Comparison of ENCODE assay signal across 18 cellular contexts in the genomic region with DNA sequence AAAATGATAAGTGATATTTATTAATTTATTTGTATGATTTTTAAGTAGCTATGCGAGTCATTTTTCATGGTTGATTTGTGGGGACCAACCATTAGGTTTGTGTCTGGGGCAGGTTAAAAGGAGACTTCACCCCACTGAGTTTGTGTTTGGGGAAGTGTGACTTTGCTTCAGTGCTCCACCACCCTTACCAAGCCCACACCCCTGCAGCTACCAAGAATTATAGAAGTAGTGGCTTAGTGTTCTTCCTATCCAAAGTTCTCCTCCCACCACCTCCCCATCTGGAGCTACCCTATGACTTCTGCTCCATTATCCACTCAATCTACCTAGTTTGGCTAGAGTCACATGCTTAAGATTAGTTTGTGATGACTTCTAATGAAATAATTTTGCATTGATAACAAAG.
DNase-seq lines count a peak whose midpoint lies in the region; ATAC-seq, FAIRE-seq and TF ChIP-seq lines count a peak whose summit lies in the region.
"Had no signal": no experiment of that assay in that cellular context is flagged by ENCODE, and none has a peak within 500 bp of the region (broad histone marks: within the 10 kb centered on the region; RNA-seq: fewer than 3 reads in every experiment).

No MANE protein-coding gene starts in this region.

- H2AFZ ChIP-seq in DND-41 (ENCODE audit: low read depth, low read length), result peak overlapping the region; percentile 66; the same call in 1 of the 2 replicates
- H2AFZ ChIP-seq in K562 (ENCODE audit: low read depth, low read length), result peak overlapping the region; percentile 29
- H2AFZ ChIP-seq in mesenchymal stem cell (ENCODE audit: low read depth, low read length), result no peak overlapping the region

- H3K36me3 ChIP-seq in DND-41 (ENCODE audit: insufficient read depth, low read length) (no peaks in the 10 kb centered on the region), K562 (ENCODE audit: control insufficient read depth, insufficient read depth, low read length) (no peaks in the 10 kb centered on the region), mesenchymal stem cell (ENCODE audit: control insufficient read depth in 1 of 2, insufficient read depth in 2 of 2, low read depth in 1 of 2, low read length in 2 of 2) (no peaks in the 10 kb centered on the region)
- H3K36me3 ChIP-seq: cardiac muscle cell, MG63, prostate gland had no signal

- ATAC-seq in DND-41 (ENCODE audit: insufficient read depth, low read depth) (no peak), K562 (no peak), naive B cell (ENCODE audit: low read depth in 2 of 2) (peak; percentile 80 to 81), HG02973 (IDR thresholded peaks at IDR 0.05; ENCODE audit: unreplicated experiment) (no peak)
- ATAC-seq: activated CD8-positive, alpha-beta T cell treated with anti-CD3 and anti-CD28 coated beads, Interleukin-2, amount 10 ng/mL, durations not matched to agents 7 days and 5 days had no signal

- H2BK120ac ChIP-seq in mesenchymal stem cell (ENCODE audit: low read depth, low read length), result no peak overlapping the region

- peaks cover 54% of the 10 kb centered on the region for H3K4me1 ChIP-seq in DND-41 (ENCODE audit: insufficient read depth, low read length)
- peaks cover 0 to 25% of the 10 kb centered on the region in 2 experiments; a peak in 3 of 5 replicates for H3K4me1 ChIP-seq in K562 (replicated peaks in 1 of 2; ENCODE audit: control insufficient read depth in 2 of 2, insufficient read depth in 2 of 2, low read length in 2 of 2)
- no peaks in the 10 kb centered on the region for H3K4me1 ChIP-seq in mesenchymal stem cell (ENCODE audit: control insufficient read depth, insufficient read depth, low read depth, low read length)
- H3K4me1 ChIP-seq: prostate gland had no signal

- no peak for FAIRE-seq in K562 (lab: Jason Lieb, UNC)
- FAIRE-seq: TTC549 had no signal

- no peak overlapping the region for H3K23ac ChIP-seq in mesenchymal stem cell (ENCODE audit: low read length in 2 of 2)

- peak overlapping the region in 7 of 8 donors; percentile 39 to 81 (median 61) for H3K4me3 Mint-ChIP-seq in naive B cell
- H3K4me3 Mint-ChIP-seq: activated CD8-positive, alpha-beta T cell treated with anti-CD3 and anti-CD28 coated beads, Interleukin-2, amount 10 ng/mL, durations not matched to agents 7 days and 5 days had no signal

- no peaks in the 10 kb centered on the region for H3K27me3 Mint-ChIP-seq in naive B cell

- H3K4me1 Mint-ChIP-seq in naive B cell, result peaks cover 44 to 49% (median 47%) of the 10 kb centered on the region in 3 donors

- no peak for TF ChIP-seq EP300 in K562 (IDR thresholded peaks at IDR 0.05; ENCODE audit: low read length)

- H3K18ac ChIP-seq in mesenchymal stem cell (ENCODE audit: low read depth in 1 of 2, low read length in 2 of 2), result no peak overlapping the region

- H3K4me2 ChIP-seq in DND-41 (ENCODE audit: insufficient read depth, low read length) (no peak overlapping the region), K562 (ENCODE audit: insufficient read depth, low read length) (no peak overlapping the region), mesenchymal stem cell (ENCODE audit: low read length, poor library complexity, severe bottlenecking) (no peak overlapping the region)

- TF ChIP-seq POLR2A in K562 (conservative IDR thresholded peaks at IDR 0.05), result no peak

- H3K9me1 ChIP-seq in K562 (ENCODE audit: control insufficient read depth, insufficient read depth, low read length), result no peaks in the 10 kb centered on the region

- POLR2A ChIA-PET in K562 (lab: Yijun Ruan, JAX), result interaction anchor here (0.6 to 1.0 kb wide), 3 partner anchors 17 to 22 kb away, joined by 3 to 4 read pairs (median 3); no protein-coding TSS in a partner anchor

- no peak overlapping the region for H4K91ac ChIP-seq in mesenchymal stem cell (ENCODE audit: low read length)

- DNase-seq in DND-41, result no peak
- peak; percentile 83 for DNase-seq in NOMO-1 treated with DMSO at 0.1 percent for 48 hours (lab: John Stamatoyannopoulos, UW; ENCODE audit: unreplicated experiment)
- no peak for DNase-seq in K562 (ENCODE audit: extremely low read depth in 1 of 4, low spot score in 3 of 4)
- DNase-seq in naive B cell, result peak; percentile 42
- DNase-seq in midbrain (lab: John Stamatoyannopoulos, UW), result no peak
- no peak for DNase-seq in mesenchymal stem cell
- DNase-seq in stimulated activated CD4-positive, alpha-beta T cell treated with anti-CD3 and anti-CD28 coated beads, Interleukin-4, amount 100 ng/mL, for 1 hour, result no peak
- DNase-seq: activated CD8-positive, alpha-beta T cell treated with anti-CD3 and anti-CD28 coated beads, Interleukin-2, amount 10 ng/mL, durations not matched to agents 7 days and 5 days; effector CD4-positive, alpha-beta T cell; hippocampal formation; kidney glomerular epithelial cell; MG63; NCI-H82; stimulated activated CD4-positive, alpha-beta T cell treated with anti-CD3 and anti-CD28 coated beads, Interleukin-15, amount 100 ng/mL, for 24 hours had no signal

- CTCF ChIA-PET in K562 (lab: Yijun Ruan, JAX; ENCODE audit: low intra/inter-chr PET ratio), result no interaction called here

- no TSS peak for BruUV-seq in K562 (replicated peaks; lab: Mats Ljungman, UMichigan)

- peak overlapping the region in 1 of 6 donors; percentile 54 for H3K27ac Mint-ChIP-seq in naive B cell
- H3K27ac Mint-ChIP-seq: activated CD8-positive, alpha-beta T cell treated with anti-CD3 and anti-CD28 coated beads, Interleukin-2, amount 10 ng/mL, durations not matched to agents 7 days and 5 days had no signal

- H4K20me1 ChIP-seq in DND-41 (ENCODE audit: insufficient read depth, low read length), result no peaks in the 10 kb centered on the region
- no peaks in the 10 kb centered on the region for H4K20me1 ChIP-seq in K562 (replicated peaks; ENCODE audit: control insufficient read depth, insufficient read depth, low read length)

- no peak overlapping the region for H2BK12ac ChIP-seq in mesenchymal stem cell (ENCODE audit: low read length in 2 of 2)

- H3K27me3 ChIP-seq in DND-41 (ENCODE audit: insufficient read depth, low read length, poor library complexity) (no peaks in the 10 kb centered on the region), K562 (ENCODE audit: control insufficient read depth in 2 of 2, insufficient read depth in 2 of 2, low read length in 2 of 2) (no peaks in the 10 kb centered on the region), mesenchymal stem cell (ENCODE audit: control insufficient read depth in 1 of 2, insufficient read depth in 1 of 2, low read length in 2 of 2) (no peaks in the 10 kb centered on the region)
- H3K27me3 ChIP-seq: cardiac muscle cell, MG63 had no signal

- no peak overlapping the region for H2BK15ac ChIP-seq in mesenchymal stem cell (ENCODE audit: low read depth, poor library complexity, severe bottlenecking)

- H3K4me3 ChIP-seq in DND-41 (ENCODE audit: low read depth in 1 of 2, low read length in 2 of 2) (no peak overlapping the region), K562 (no peak overlapping the region), mesenchymal stem cell (ENCODE audit: insufficient read depth in 1 of 2, low read depth in 1 of 2, low read length in 2 of 2) (no peak overlapping the region)
- H3K4me3 ChIP-seq: cardiac muscle cell, MG63, prostate gland had no signal

- no peak overlapping the region for H2AK5ac ChIP-seq in mesenchymal stem cell (ENCODE audit: low read length, severe bottlenecking)

- H3K9me3 ChIP-seq in DND-41 (ENCODE audit: insufficient read depth, low read length, severe bottlenecking), result peaks cover 3% of the 10 kb centered on the region
- no peaks in the 10 kb centered on the region for H3K9me3 ChIP-seq in K562 (replicated peaks; ENCODE audit: control insufficient read depth, insufficient read depth, low read depth, low read length)
- no peaks in the 10 kb centered on the region for H3K9me3 ChIP-seq in mesenchymal stem cell (ENCODE audit: control insufficient read depth, low read length)
- H3K9me3 ChIP-seq: MG63, prostate gland had no signal

- in situ Hi-C loops in K562 (cut with MboI), result no loop called here

- no peak overlapping the region for H4K8ac ChIP-seq in mesenchymal stem cell (ENCODE audit: low read length)

- intact Hi-C loops in K562 (cut with micrococcal nuclease), result loop anchor here (10.0 kb wide), 1 partner anchor 177 kb away; a partner anchor contains a TSS

- peaks cover 0 to 7% (median under 1%) of the 10 kb centered on the region in 7 donors for H3K9me3 Mint-ChIP-seq in naive B cell

- no peaks in the 10 kb centered on the region for H3K79me1 ChIP-seq in mesenchymal stem cell (replicated peaks; ENCODE audit: low read length, poor library complexity, severe bottlenecking)

- H3K79me2 ChIP-seq in DND-41 (ENCODE audit: insufficient read depth, low read length), result no peaks in the 10 kb centered on the region
- no peaks in the 10 kb centered on the region for H3K79me2 ChIP-seq in K562 (ENCODE audit: control insufficient read depth, insufficient read depth, low read length)

- no peak for TF ChIP-seq RAD21 in K562 (CRISPR knock-in tag; conservative IDR thresholded peaks at IDR 0.05 in 1 of 2, IDR thresholded peaks at IDR 0.05 in 1 of 2)

- no peak overlapping the region for H3K14ac ChIP-seq in mesenchymal stem cell (ENCODE audit: low read length in 2 of 2)

- H3K36me3 Mint-ChIP-seq in naive B cell, result no peaks in the 10 kb centered on the region

- H2BK5ac ChIP-seq in mesenchymal stem cell (ENCODE audit: low read depth, low read length, poor library complexity, severe bottlenecking), result no peak overlapping the region

- 85% methylated on average over 1 of the region's 1 CpG for WGBS in K562 (ENCODE audit: insufficient coverage, low coverage, missing lambda C conversion rate)
- 94% methylated on average over 1 of the region's 1 CpG for WGBS in mesenchymal stem cell

- H3K27ac ChIP-seq in DND-41 (ENCODE audit: low read length), result peak overlapping the region; percentile 61
- H3K27ac ChIP-seq in K562 (ENCODE audit: extremely low read depth, low read depth, low read length), result no peak overlapping the region
- H3K27ac ChIP-seq in mesenchymal stem cell (ENCODE audit: low read length, poor library complexity, severe bottlenecking), result no peak overlapping the region
- H3K27ac ChIP-seq: cardiac muscle cell, prostate gland had no signal

- H3K4ac ChIP-seq in mesenchymal stem cell (ENCODE audit: low read depth in 1 of 2, low read length in 2 of 2), result no peak overlapping the region

- H3K9ac ChIP-seq in DND-41 (ENCODE audit: low read depth, low read length) (no peak overlapping the region), K562 (ENCODE audit: insufficient read depth in 1 of 2, low read depth in 2 of 2, low read length in 2 of 2) (no peak overlapping the region), mesenchymal stem cell (ENCODE audit: low read length) (no peak overlapping the region)

- TF ChIP-seq CTCF in DND-41 (IDR thresholded peaks at IDR 0.05; ENCODE audit: borderline replicate concordance, extremely low read depth, low read length, poor library complexity, severe bottlenecking) (no peak), K562 (IDR thresholded peaks at IDR 0.05 in 2 of 3, conservative IDR thresholded peaks at IDR 0.05 in 1 of 3; ENCODE audit: insufficient read depth in 2 of 3, low read depth in 1 of 3, low read length in 3 of 3) (no peak)

TF ChIP-seq in K562, 482 proteins besides CTCF, POLR2A, EP300 and RAD21:
- TF ChIP-seq SPI1 (IDR thresholded peaks at IDR 0.05; ENCODE audit: borderline replicate concordance, low read depth, low read length) (peak; percentile 8; the same call in 1 of the 2 replicates), MIER1 (IDR thresholded peaks at IDR 0.05; ENCODE audit: low read depth) (no peak), ZBTB17 (CRISPR knock-in tag; IDR thresholded peaks at IDR 0.05) (no peak), ZNF76 (CRISPR knock-in tag; IDR thresholded peaks at IDR 0.05; ENCODE audit: borderline replicate concordance) (no peak)

Comparison
In these comparisons a context has a peak if more than half of its experiments do, and no peak if none do; other contexts are left out.
1. ATAC-seq: peak in naive B cell (2 of 2); none in DND-41 (single experiment), K562 (single experiment) and HG02973 (single experiment).
2. DNase-seq: peak in NOMO-1 treated with DMSO at 0.1 percent for 48 hours (single experiment) and naive B cell (single experiment); none in DND-41 (single experiment), K562 (0 of 4), midbrain (single experiment), mesenchymal stem cell (single experiment) and stimulated activated CD4-positive, alpha-beta T cell treated with anti-CD3 and anti-CD28 coated beads, Interleukin-4, amount 100 ng/mL, for 1 hour (single experiment).